Comparison of ENCODE assay signal across 1 cellular context in the genomic region with DNA sequence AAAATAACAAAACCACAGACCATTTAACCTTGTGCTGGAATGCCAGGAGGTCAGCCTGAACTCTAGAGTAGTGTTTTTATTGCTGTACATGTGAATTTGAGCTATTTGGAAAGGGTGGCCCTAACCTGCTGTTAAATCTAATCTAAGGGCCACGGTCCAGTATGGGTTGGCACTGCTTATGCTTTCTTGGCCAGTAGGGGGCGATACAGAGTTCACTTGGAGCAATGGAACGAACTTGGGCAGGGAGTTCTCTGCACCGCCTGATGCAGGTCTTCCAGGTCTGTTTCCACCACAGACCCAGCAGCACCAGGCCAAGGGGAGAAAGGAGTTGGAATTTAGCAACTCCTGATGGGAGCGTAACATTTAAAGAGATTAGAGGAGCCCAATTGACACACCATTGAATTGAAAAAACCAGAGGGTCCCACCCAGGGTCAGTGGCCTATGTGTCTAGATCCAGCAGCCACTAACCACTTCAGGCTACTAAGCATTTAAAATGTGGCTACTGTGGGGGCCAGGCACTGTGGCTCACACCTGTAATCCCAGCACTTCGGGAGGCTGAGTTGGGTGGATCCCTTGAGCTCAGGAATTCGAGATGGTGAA.
TF ChIP-seq lines count a peak whose summit lies in the region.

No MANE protein-coding gene starts in this region.

TF ChIP-seq in K562, 482 proteins besides CTCF, POLR2A, EP300 and RAD21 (continued from another document and continues in another):
- TF ChIP-seq, protein P1, sequence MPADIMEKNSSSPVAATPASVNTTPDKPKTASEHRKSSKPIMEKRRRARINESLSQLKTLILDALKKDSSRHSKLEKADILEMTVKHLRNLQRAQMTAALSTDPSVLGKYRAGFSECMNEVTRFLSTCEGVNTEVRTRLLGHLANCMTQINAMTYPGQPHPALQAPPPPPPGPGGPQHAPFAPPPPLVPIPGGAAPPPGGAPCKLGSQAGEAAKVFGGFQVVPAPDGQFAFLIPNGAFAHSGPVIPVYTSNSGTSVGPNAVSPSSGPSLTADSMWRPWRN (IDR thresholded peaks at IDR 0.05; ENCODE audit: low read depth), result no peak
- no peak for TF ChIP-seq DDX20 (tag; IDR thresholded peaks at IDR 0.05; ENCODE audit: low read depth)
- TF ChIP-seq BMI1 (IDR thresholded peaks at IDR 0.05; ENCODE audit: low read length), result no peak
- TF ChIP-seq BCL6 (CRISPR knock-in tag; IDR thresholded peaks at IDR 0.05), result no peak
- TF ChIP-seq, protein P2, sequence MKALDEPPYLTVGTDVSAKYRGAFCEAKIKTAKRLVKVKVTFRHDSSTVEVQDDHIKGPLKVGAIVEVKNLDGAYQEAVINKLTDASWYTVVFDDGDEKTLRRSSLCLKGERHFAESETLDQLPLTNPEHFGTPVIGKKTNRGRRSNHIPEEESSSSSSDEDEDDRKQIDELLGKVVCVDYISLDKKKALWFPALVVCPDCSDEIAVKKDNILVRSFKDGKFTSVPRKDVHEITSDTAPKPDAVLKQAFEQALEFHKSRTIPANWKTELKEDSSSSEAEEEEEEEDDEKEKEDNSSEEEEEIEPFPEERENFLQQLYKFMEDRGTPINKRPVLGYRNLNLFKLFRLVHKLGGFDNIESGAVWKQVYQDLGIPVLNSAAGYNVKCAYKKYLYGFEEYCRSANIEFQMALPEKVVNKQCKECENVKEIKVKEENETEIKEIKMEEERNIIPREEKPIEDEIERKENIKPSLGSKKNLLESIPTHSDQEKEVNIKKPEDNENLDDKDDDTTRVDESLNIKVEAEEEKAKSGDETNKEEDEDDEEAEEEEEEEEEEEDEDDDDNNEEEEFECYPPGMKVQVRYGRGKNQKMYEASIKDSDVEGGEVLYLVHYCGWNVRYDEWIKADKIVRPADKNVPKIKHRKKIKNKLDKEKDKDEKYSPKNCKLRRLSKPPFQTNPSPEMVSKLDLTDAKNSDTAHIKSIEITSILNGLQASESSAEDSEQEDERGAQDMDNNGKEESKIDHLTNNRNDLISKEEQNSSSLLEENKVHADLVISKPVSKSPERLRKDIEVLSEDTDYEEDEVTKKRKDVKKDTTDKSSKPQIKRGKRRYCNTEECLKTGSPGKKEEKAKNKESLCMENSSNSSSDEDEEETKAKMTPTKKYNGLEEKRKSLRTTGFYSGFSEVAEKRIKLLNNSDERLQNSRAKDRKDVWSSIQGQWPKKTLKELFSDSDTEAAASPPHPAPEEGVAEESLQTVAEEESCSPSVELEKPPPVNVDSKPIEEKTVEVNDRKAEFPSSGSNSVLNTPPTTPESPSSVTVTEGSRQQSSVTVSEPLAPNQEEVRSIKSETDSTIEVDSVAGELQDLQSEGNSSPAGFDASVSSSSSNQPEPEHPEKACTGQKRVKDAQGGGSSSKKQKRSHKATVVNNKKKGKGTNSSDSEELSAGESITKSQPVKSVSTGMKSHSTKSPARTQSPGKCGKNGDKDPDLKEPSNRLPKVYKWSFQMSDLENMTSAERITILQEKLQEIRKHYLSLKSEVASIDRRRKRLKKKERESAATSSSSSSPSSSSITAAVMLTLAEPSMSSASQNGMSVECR (CRISPR knock-in tag; IDR thresholded peaks at IDR 0.05), result 0 out of 2 replicates have a peak, but pooled peaks have one; percentile 28
- TF ChIP-seq FOXP1 (CRISPR knock-in tag; IDR thresholded peaks at IDR 0.05), result 0 out of 2 replicates have a peak, but pooled peaks have one; percentile 53
- TF ChIP-seq, protein P3, sequence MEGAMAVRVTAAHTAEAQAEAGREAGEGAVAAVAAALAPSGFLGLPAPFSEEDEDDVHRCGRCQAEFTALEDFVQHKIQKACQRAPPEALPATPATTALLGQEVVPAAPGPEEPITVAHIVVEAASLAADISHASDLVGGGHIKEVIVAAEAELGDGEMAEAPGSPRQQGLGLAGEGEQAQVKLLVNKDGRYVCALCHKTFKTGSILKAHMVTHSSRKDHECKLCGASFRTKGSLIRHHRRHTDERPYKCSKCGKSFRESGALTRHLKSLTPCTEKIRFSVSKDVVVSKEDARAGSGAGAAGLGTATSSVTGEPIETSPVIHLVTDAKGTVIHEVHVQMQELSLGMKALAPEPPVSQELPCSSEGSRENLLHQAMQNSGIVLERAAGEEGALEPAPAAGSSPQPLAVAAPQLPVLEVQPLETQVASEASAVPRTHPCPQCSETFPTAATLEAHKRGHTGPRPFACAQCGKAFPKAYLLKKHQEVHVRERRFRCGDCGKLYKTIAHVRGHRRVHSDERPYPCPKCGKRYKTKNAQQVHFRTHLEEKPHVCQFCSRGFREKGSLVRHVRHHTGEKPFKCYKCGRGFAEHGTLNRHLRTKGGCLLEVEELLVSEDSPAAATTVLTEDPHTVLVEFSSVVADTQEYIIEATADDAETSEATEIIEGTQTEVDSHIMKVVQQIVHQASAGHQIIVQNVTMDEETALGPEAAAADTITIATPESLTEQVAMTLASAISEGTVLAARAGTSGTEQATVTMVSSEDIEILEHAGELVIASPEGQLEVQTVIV (CRISPR knock-in tag; IDR thresholded peaks at IDR 0.05; ENCODE audit: borderline replicate concordance), result no peak
- TF ChIP-seq, protein P4, sequence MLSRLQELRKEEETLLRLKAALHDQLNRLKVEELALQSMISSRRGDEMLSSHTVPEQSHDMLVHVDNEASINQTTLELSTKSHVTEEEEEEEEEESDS (CRISPR knock-in tag; IDR thresholded peaks at IDR 0.05), result no peak
- no peak for TF ChIP-seq FOXA3 (CRISPR knock-in tag; conservative IDR thresholded peaks at IDR 0.05 in 1 of 2, IDR thresholded peaks at IDR 0.05 in 1 of 2)
- no peak for TF ChIP-seq MBD2 (IDR thresholded peaks at IDR 0.05; ENCODE audit: borderline replicate concordance, low read depth)
- TF ChIP-seq EHMT2 (IDR thresholded peaks at IDR 0.05), result peak; percentile 86
- TF ChIP-seq L3MBTL2 (IDR thresholded peaks at IDR 0.05), result no peak
- TF ChIP-seq CREM (IDR thresholded peaks at IDR 0.05; ENCODE audit: low read depth), result 0 out of 2 replicates have a peak, but pooled peaks have one; percentile 42
- TF ChIP-seq, protein P5, sequence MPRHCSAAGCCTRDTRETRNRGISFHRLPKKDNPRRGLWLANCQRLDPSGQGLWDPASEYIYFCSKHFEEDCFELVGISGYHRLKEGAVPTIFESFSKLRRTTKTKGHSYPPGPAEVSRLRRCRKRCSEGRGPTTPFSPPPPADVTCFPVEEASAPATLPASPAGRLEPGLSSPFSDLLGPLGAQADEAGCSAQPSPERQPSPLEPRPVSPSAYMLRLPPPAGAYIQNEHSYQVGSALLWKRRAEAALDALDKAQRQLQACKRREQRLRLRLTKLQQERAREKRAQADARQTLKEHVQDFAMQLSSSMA (CRISPR knock-in tag; IDR thresholded peaks at IDR 0.05), result no peak
- TF ChIP-seq MXI1 (IDR thresholded peaks at IDR 0.05; ENCODE audit: low read depth, low read length), result no peak
- no peak for TF ChIP-seq HDAC2 (IDR thresholded peaks at IDR 0.05)
- no peak for TF ChIP-seq CBX2 (IDR thresholded peaks at IDR 0.05; ENCODE audit: insufficient read depth, low read length, poor library complexity, severe bottlenecking)
- TF ChIP-seq, protein P6, sequence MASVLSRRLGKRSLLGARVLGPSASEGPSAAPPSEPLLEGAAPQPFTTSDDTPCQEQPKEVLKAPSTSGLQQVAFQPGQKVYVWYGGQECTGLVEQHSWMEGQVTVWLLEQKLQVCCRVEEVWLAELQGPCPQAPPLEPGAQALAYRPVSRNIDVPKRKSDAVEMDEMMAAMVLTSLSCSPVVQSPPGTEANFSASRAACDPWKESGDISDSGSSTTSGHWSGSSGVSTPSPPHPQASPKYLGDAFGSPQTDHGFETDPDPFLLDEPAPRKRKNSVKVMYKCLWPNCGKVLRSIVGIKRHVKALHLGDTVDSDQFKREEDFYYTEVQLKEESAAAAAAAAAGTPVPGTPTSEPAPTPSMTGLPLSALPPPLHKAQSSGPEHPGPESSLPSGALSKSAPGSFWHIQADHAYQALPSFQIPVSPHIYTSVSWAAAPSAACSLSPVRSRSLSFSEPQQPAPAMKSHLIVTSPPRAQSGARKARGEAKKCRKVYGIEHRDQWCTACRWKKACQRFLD (CRISPR knock-in tag; IDR thresholded peaks at IDR 0.05), result no peak
- peak; percentile 63; the same call in 1 of the 2 replicates for TF ChIP-seq XRCC5 (IDR thresholded peaks at IDR 0.05; ENCODE audit: low read depth, low read length)
- TF ChIP-seq U2AF1 (optimal IDR thresholded peaks at IDR 0.05; ENCODE audit: low read depth, low read length), result no peak
- no peak for TF ChIP-seq HNRNPL (IDR thresholded peaks at IDR 0.05; ENCODE audit: low read depth, low read length)
- no peak for TF ChIP-seq FOXK1 (CRISPR knock-in tag; IDR thresholded peaks at IDR 0.05; ENCODE audit: borderline replicate concordance)
- TF ChIP-seq, protein P7, sequence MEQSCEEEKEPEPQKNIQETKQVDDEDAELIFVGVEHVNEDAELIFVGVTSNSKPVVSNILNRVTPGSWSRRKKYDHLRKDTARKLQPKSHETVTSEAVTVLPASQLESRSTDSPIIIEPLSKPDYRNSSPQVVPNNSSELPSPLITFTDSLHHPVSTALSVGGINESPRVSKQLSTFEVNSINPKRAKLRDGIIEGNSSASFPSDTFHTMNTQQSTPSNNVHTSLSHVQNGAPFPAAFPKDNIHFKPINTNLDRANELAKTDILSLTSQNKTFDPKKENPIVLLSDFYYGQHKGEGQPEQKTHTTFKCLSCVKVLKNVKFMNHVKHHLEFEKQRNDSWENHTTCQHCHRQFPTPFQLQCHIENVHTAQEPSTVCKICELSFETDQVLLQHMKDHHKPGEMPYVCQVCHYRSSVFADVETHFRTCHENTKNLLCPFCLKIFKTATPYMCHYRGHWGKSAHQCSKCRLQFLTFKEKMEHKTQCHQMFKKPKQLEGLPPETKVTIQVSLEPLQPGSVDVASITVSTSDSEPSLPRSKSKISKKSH (CRISPR knock-in tag; IDR thresholded peaks at IDR 0.05), result no peak
- TF ChIP-seq HMG20A (CRISPR knock-in tag; conservative IDR thresholded peaks at IDR 0.05), result no peak
- TF ChIP-seq FOSL1 (tag; conservative IDR thresholded peaks at IDR 0.05), result no peak
- TF ChIP-seq, protein P8, sequence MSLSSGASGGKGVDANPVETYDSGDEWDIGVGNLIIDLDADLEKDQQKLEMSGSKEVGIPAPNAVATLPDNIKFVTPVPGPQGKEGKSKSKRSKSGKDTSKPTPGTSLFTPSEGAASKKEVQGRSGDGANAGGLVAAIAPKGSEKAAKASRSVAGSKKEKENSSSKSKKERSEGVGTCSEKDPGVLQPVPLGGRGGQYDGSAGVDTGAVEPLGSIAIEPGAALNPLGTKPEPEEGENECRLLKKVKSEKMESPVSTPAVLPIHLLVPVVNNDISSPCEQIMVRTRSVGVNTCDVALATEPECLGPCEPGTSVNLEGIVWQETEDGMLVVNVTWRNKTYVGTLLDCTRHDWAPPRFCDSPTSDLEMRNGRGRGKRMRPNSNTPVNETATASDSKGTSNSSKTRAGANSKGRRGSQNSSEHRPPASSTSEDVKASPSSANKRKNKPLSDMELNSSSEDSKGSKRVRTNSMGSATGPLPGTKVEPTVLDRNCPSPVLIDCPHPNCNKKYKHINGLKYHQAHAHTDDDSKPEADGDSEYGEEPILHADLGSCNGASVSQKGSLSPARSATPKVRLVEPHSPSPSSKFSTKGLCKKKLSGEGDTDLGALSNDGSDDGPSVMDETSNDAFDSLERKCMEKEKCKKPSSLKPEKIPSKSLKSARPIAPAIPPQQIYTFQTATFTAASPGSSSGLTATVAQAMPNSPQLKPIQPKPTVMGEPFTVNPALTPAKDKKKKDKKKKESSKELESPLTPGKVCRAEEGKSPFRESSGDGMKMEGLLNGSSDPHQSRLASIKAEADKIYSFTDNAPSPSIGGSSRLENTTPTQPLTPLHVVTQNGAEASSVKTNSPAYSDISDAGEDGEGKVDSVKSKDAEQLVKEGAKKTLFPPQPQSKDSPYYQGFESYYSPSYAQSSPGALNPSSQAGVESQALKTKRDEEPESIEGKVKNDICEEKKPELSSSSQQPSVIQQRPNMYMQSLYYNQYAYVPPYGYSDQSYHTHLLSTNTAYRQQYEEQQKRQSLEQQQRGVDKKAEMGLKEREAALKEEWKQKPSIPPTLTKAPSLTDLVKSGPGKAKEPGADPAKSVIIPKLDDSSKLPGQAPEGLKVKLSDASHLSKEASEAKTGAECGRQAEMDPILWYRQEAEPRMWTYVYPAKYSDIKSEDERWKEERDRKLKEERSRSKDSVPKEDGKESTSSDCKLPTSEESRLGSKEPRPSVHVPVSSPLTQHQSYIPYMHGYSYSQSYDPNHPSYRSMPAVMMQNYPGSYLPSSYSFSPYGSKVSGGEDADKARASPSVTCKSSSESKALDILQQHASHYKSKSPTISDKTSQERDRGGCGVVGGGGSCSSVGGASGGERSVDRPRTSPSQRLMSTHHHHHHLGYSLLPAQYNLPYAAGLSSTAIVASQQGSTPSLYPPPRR (CRISPR knock-in tag; IDR thresholded peaks at IDR 0.05; ENCODE audit: borderline replicate concordance), result no peak
- TF ChIP-seq ASH1L (IDR thresholded peaks at IDR 0.05; ENCODE audit: borderline replicate concordance, low read depth, partially characterized antibody), result no peak
- peak; percentile 97 for TF ChIP-seq ZNF764 (CRISPR knock-in tag; IDR thresholded peaks at IDR 0.05; ENCODE audit: low read depth)
- no peak for TF ChIP-seq HDAC8 (tag; IDR thresholded peaks at IDR 0.05)
- TF ChIP-seq, protein P9, sequence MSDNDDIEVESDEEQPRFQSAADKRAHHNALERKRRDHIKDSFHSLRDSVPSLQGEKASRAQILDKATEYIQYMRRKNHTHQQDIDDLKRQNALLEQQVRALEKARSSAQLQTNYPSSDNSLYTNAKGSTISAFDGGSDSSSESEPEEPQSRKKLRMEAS (CRISPR knock-in tag; IDR thresholded peaks at IDR 0.05), result no peak
- TF ChIP-seq, protein P10, sequence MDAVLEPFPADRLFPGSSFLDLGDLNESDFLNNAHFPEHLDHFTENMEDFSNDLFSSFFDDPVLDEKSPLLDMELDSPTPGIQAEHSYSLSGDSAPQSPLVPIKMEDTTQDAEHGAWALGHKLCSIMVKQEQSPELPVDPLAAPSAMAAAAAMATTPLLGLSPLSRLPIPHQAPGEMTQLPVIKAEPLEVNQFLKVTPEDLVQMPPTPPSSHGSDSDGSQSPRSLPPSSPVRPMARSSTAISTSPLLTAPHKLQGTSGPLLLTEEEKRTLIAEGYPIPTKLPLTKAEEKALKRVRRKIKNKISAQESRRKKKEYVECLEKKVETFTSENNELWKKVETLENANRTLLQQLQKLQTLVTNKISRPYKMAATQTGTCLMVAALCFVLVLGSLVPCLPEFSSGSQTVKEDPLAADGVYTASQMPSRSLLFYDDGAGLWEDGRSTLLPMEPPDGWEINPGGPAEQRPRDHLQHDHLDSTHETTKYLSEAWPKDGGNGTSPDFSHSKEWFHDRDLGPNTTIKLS (IDR thresholded peaks at IDR 0.05; ENCODE audit: borderline replicate concordance, low read depth), result no peak
- TF ChIP-seq ZNF589 (CRISPR knock-in tag; IDR thresholded peaks at IDR 0.05; ENCODE audit: low read depth), result no peak
- TF ChIP-seq BDP1 (IDR thresholded peaks at IDR 0.05; ENCODE audit: insufficient read depth, insufficient read length), result no peak
- TF ChIP-seq GATAD2B (IDR thresholded peaks at IDR 0.05; ENCODE audit: borderline replicate concordance), result no peak
- no peak for TF ChIP-seq SRF (CRISPR knock-in tag; IDR thresholded peaks at IDR 0.05)
- TF ChIP-seq TRIM24 (IDR thresholded peaks at IDR 0.05), result no peak
- no peak for TF ChIP-seq PHB2 (IDR thresholded peaks at IDR 0.05; ENCODE audit: low read depth)
